In genomic region chr6:149046822-149047246, GRCh38 we compare ENCODE assay signal across 8 cellular contexts.
DNase-seq lines count a peak whose midpoint lies in the region; ATAC-seq and TF ChIP-seq lines count a peak whose summit lies in the region.

No MANE protein-coding gene starts in this region.

- in situ Hi-C loops in GM13977 (cut with MboI; ENCODE audit: low pct_unique_long_range_greater_than_20kb, low sequenced_read_pairs, unreplicated experiment): no loop called here

- H3K27me3 Mint-ChIP-seq in endodermal cell (ENCODE audit: insufficient read depth): no peaks in the 10 kb centered on the region

- no TSS peak for BruUV-seq in A673 (replicated peaks; lab: Mats Ljungman, UMichigan)

- H3K4me1 Mint-ChIP-seq in endodermal cell: no peaks in the 10 kb centered on the region

- CTCF ChIA-PET in A673 (lab: Charles Lee): no interaction called here

- peak; percentile 21 for DNase-seq in GM10266 (ENCODE audit: extremely low spot score)
- no peak for DNase-seq in endodermal cell
- DNase-seq in iPS-NIHi11 (ENCODE audit: low spot score): no peak
- DNase-seq in NCI-H345 (lab: John Stamatoyannopoulos, UW): no peak
- DNase-seq in A673 (ENCODE audit: low spot score): no peak
- no peak for DNase-seq in GM13977 (ENCODE audit: low spot score)

- peak overlapping the region; percentile 23 for H3K27ac Mint-ChIP-seq in endodermal cell

- ATAC-seq in GM21447 (IDR thresholded peaks at IDR 0.05; ENCODE audit: unreplicated experiment) (peak; percentile 82), HG03469 (IDR thresholded peaks at IDR 0.05; ENCODE audit: unreplicated experiment) (peak; percentile 59)

- H3K4me1 ChIP-seq in endodermal cell (ENCODE audit: control insufficient read depth, insufficient read depth, low read length) (no peaks in the 10 kb centered on the region), A673 (ENCODE audit: insufficient read depth, low read length, poor library complexity, severe bottlenecking) (no peaks in the 10 kb centered on the region)

- H3K9me3 ChIP-seq in endodermal cell (ENCODE audit: control insufficient read depth, low read length) (no peaks in the 10 kb centered on the region), A673 (ENCODE audit: low read depth, low read length, poor library complexity, severe bottlenecking) (peaks cover 2% of the 10 kb centered on the region)

- H3K36me3 Mint-ChIP-seq in endodermal cell (ENCODE audit: low read depth): no peaks in the 10 kb centered on the region

- H3K9me3 Mint-ChIP-seq in endodermal cell: no peaks in the 10 kb centered on the region

- TF ChIP-seq CTCF in GM10266 (IDR thresholded peaks at IDR 0.05; ENCODE audit: control insufficient read depth, insufficient read depth, low read depth, missing control alignments) (no peak), endodermal cell (conservative IDR thresholded peaks at IDR 0.05) (no peak), A673 (conservative IDR thresholded peaks at IDR 0.05; ENCODE audit: low read depth, low read length) (no peak), GM13977 (IDR thresholded peaks at IDR 0.05; ENCODE audit: extremely low read depth, insufficient read depth, missing control alignments) (no peak)

- H3K36me3 ChIP-seq in endodermal cell (ENCODE audit: control insufficient read depth, insufficient read depth, low read length): no peaks in the 10 kb centered on the region
- no peaks in the 10 kb centered on the region for H3K36me3 ChIP-seq in A673 (ENCODE audit: insufficient read depth, low read length, poor library complexity, severe bottlenecking)

- no peak overlapping the region for H3K9ac ChIP-seq in endodermal cell (ENCODE audit: extremely low read depth, low read length, poor library complexity, severe bottlenecking)

- H3K27me3 ChIP-seq in endodermal cell (ENCODE audit: control insufficient read depth, insufficient read depth, low read length, poor library complexity, severe bottlenecking) (no peaks in the 10 kb centered on the region), A673 (replicated peaks; ENCODE audit: insufficient read depth, low read depth, low read length, poor library complexity) (no peaks in the 10 kb centered on the region)

- H3K27ac ChIP-seq in endodermal cell (ENCODE audit: low read depth, low read length): no peak overlapping the region
- H3K27ac ChIP-seq in A673 (ENCODE audit: low read depth, low read length, poor library complexity, severe bottlenecking): no peak overlapping the region

- 64 to 76% methylated on average over 2 to 3 of the region's 3 CpGs for WGBS in endodermal cell (ENCODE audit: insufficient coverage in 1 of 2, insufficient read length in 1 of 2), 2 experiments

- intact Hi-C loops in A673 (cut with micrococcal nuclease; ENCODE audit: unreplicated experiment): no loop called here

- POLR2A ChIA-PET in A673 (lab: Charles Lee; ENCODE audit: low non-redundant PET): no interaction called here

- H3K4me3 Mint-ChIP-seq in endodermal cell: no peak overlapping the region

- H3K4me3 ChIP-seq in endodermal cell (ENCODE audit: low read length) (no peak overlapping the region), A673 (ENCODE audit: low read depth, low read length, poor library complexity, severe bottlenecking) (no peak overlapping the region)
